ENCODE assay signal across 25 cellular contexts in genomic region chr5:77767301-77767700, GRCh38.
"Had no signal": no experiment of that assay in that cellular context is flagged by ENCODE, and none has a peak within 500 bp of the region (broad histone marks: within the 10 kb centered on the region; RNA-seq: fewer than 3 reads in every experiment).

No MANE protein-coding gene starts in this region.

- H3K4me2 ChIP-seq: hepatocyte had no signal

- H3K9me3 ChIP-seq: colonic mucosa, esophagus muscularis mucosa, gastroesophageal sphincter, mucosa of descending colon, neutrophil, prostate gland, right atrium auricular region, testis, tibial artery, upper lobe of left lung had no signal

- H3K4me3 ChIP-seq: colonic mucosa, esophagus muscularis mucosa, gastroesophageal sphincter, heart left ventricle, hepatocyte, left lung, mucosa of descending colon, prostate gland, right atrium auricular region, spleen, testis, tibial artery, upper lobe of left lung had no signal

- H3K27me3 ChIP-seq: colonic mucosa, esophagus muscularis mucosa, foreskin keratinocyte, gastroesophageal sphincter, heart left ventricle, hepatocyte, left lung, neutrophil, right atrium auricular region, spleen, testis, tibial artery, upper lobe of left lung had no signal

- H3K9ac ChIP-seq: parathyroid adenoma had no signal

- H3K4me1 ChIP-seq: colonic mucosa, testis had no signal

- H3K36me3 ChIP-seq: colonic mucosa, neutrophil, prostate gland, right atrium auricular region had no signal

- H3K27ac ChIP-seq: colonic mucosa, esophagus muscularis mucosa, foreskin keratinocyte, gastroesophageal sphincter, heart left ventricle, hepatocyte, left lung, neutrophil, parathyroid adenoma, prostate gland, right atrium auricular region, spleen, testis, tibial artery, upper lobe of left lung had no signal

- FAIRE-seq: endothelial cell of umbilical vein, urothelium cell line had no signal

- DNase-seq: colonic mucosa; effector CD8-positive, alpha-beta T cell; foreskin keratinocyte; heart left ventricle; left cardiac atrium; left lung; mesenchymal stem cell; mucosa of descending colon; naive B cell; spleen; stimulated activated CD4-positive, alpha-beta T cell treated with anti-CD3 and anti-CD28 coated beads, Interleukin-4, amount 100 ng/mL, for 4 hours; stimulated activated naive CD8-positive, alpha-beta T cell treated with anti-CD3 and anti-CD28 coated beads, Interleukin-15, Interleukin-2, amounts not matched to agents 100 U/mL and 50 U/mL, for 24 hours; substantia nigra; testis; tibial artery; upper lobe of left lung had no signal

- H2AFZ ChIP-seq: hepatocyte, parathyroid adenoma had no signal
